Comparison of ENCODE assay signal across 7 cellular contexts in genomic region chr7:45797264-45797663, GRCh38.
DNase-seq lines count a peak whose midpoint lies in the region; FAIRE-seq and TF ChIP-seq lines count a peak whose summit lies in the region.
"Not testable (repeated sequence)": the region's sequence is repeated elsewhere in the genome, so short reads cannot be mapped to it uniquely, and the experiment has no call there.

No MANE protein-coding gene starts in this region.

- not testable (repeated sequence) for H3K27me3 ChIP-seq in MG63; SK-N-SH (ENCODE audit: insufficient read depth); mesenchymal stem cell (ENCODE audit: control insufficient read depth in 1 of 2, insufficient read depth in 1 of 2, low read length in 2 of 2)

- not testable (repeated sequence) for H3K4ac ChIP-seq in mesenchymal stem cell (ENCODE audit: low read depth in 1 of 2, low read length in 2 of 2)

- not testable (repeated sequence) for H3F3A ChIP-seq in SK-N-SH (replicated peaks; ENCODE audit: insufficient read depth)

- TF ChIP-seq POLR2A in H54 (IDR thresholded peaks at IDR 0.05; ENCODE audit: low read depth, low read length): not testable (repeated sequence)

- not testable (repeated sequence) for TF ChIP-seq CTCF in AG09319 (IDR thresholded peaks at IDR 0.05; ENCODE audit: low read depth, low read length); SK-N-SH (IDR thresholded peaks at IDR 0.05); MCF 10A (IDR thresholded peaks at IDR 0.05; ENCODE audit: unreplicated experiment); fibroblast of mammary gland (conservative IDR thresholded peaks at IDR 0.05; ENCODE audit: control insufficient read depth, insufficient read depth, low read depth, low read length)

- not testable (repeated sequence) for TF ChIP-seq EP300 in SK-N-SH (IDR thresholded peaks at IDR 0.05; ENCODE audit: borderline replicate concordance in 1 of 2, low read depth in 1 of 2, low read length in 1 of 2)

- not testable (repeated sequence) for H3K4me3 Mint-ChIP-seq in MCF 10A (ENCODE audit: unreplicated experiment)

- not testable (repeated sequence) for H3K4me3 ChIP-seq in MG63; SK-N-SH (ENCODE audit: low read depth in 2 of 2, low read length in 1 of 2); fibroblast of mammary gland (ENCODE audit: control insufficient read depth, low read depth, low read length); mesenchymal stem cell (ENCODE audit: insufficient read depth in 1 of 2, low read depth in 1 of 2, low read length in 2 of 2)

- not testable (repeated sequence) for H3K14ac ChIP-seq in mesenchymal stem cell (ENCODE audit: low read length in 2 of 2)

- not testable (repeated sequence) for H3K36me3 Mint-ChIP-seq in MCF 10A (ENCODE audit: insufficient read depth, unreplicated experiment)

- H3K18ac ChIP-seq in mesenchymal stem cell (ENCODE audit: low read depth in 1 of 2, low read length in 2 of 2): not testable (repeated sequence)

- H3K23ac ChIP-seq in mesenchymal stem cell (ENCODE audit: low read length in 2 of 2): not testable (repeated sequence)

- CTCF ChIA-PET in SK-N-SH (lab: Yijun Ruan, JAX); MCF 10A (lab: Yijun Ruan, JAX): not testable (repeated sequence)

- H2AK5ac ChIP-seq in mesenchymal stem cell (ENCODE audit: low read length, severe bottlenecking): not testable (repeated sequence)

- not testable (repeated sequence) for H3K79me1 ChIP-seq in mesenchymal stem cell (replicated peaks; ENCODE audit: low read length, poor library complexity, severe bottlenecking)

- POLR2A ChIA-PET in SK-N-SH (lab: Yijun Ruan, JAX); MCF 10A (lab: Yijun Ruan, JAX): not testable (repeated sequence)

- WGBS in SK-N-SH (ENCODE audit: low lambda C conversion rate): 100% methylated on average over 1 of the region's 4 CpGs
- 73% methylated on average over 1 of the region's 4 CpGs for WGBS in mesenchymal stem cell

- not testable (repeated sequence) for H3K9ac ChIP-seq in SK-N-SH; mesenchymal stem cell (ENCODE audit: low read length)

- not testable (repeated sequence) for H3K27ac Mint-ChIP-seq in MCF 10A (ENCODE audit: low read depth, unreplicated experiment)

- H2BK120ac ChIP-seq in mesenchymal stem cell (ENCODE audit: low read depth, low read length): not testable (repeated sequence)

- H3K9me2 ChIP-seq in SK-N-SH: not testable (repeated sequence)

- H3K4me1 ChIP-seq in SK-N-SH (ENCODE audit: control insufficient read depth in 1 of 2, insufficient read depth in 2 of 2, low read depth in 1 of 2, low read length in 1 of 2); mesenchymal stem cell (ENCODE audit: control insufficient read depth, insufficient read depth, low read depth, low read length): not testable (repeated sequence)

- not testable (repeated sequence) for H2BK5ac ChIP-seq in mesenchymal stem cell (ENCODE audit: low read depth, low read length, poor library complexity, severe bottlenecking)

- not testable (repeated sequence) for H3K4me2 ChIP-seq in SK-N-SH; mesenchymal stem cell (ENCODE audit: low read length, poor library complexity, severe bottlenecking)

- H4K91ac ChIP-seq in mesenchymal stem cell (ENCODE audit: low read length): not testable (repeated sequence)

- H2AFZ ChIP-seq in SK-N-SH (ENCODE audit: low read depth); mesenchymal stem cell (ENCODE audit: low read depth, low read length): not testable (repeated sequence)

- H4K20me1 ChIP-seq in SK-N-SH (ENCODE audit: insufficient read depth): not testable (repeated sequence)

- H3K27ac ChIP-seq in SK-N-SH (ENCODE audit: low read depth in 2 of 2, low read length in 1 of 2); mesenchymal stem cell (ENCODE audit: low read length, poor library complexity, severe bottlenecking): not testable (repeated sequence)

- H4K8ac ChIP-seq in mesenchymal stem cell (ENCODE audit: low read length): not testable (repeated sequence)

- not testable (repeated sequence) for TF ChIP-seq RAD21 in SK-N-SH (IDR thresholded peaks at IDR 0.05; ENCODE audit: low read length)

- not testable (repeated sequence) for BruUV-seq in MCF 10A (replicated peaks; lab: Mats Ljungman, UMichigan)

- H3K36me3 ChIP-seq in MG63; SK-N-SH (replicated peaks in 1 of 2; ENCODE audit: control insufficient read depth in 1 of 2, insufficient read depth in 2 of 2, low read length in 1 of 2); mesenchymal stem cell (ENCODE audit: control insufficient read depth in 1 of 2, insufficient read depth in 2 of 2, low read depth in 1 of 2, low read length in 2 of 2): not testable (repeated sequence)

- not testable (repeated sequence) for H3K4me1 Mint-ChIP-seq in MCF 10A (ENCODE audit: insufficient read depth, unreplicated experiment)

- intact Hi-C loops in MCF 10A (cut with micrococcal nuclease): not testable (repeated sequence)

- H3K79me2 ChIP-seq in SK-N-SH (ENCODE audit: insufficient read depth): not testable (repeated sequence)

- FAIRE-seq in H54 (lab: Jason Lieb, UNC): not testable (repeated sequence)

- H2BK12ac ChIP-seq in mesenchymal stem cell (ENCODE audit: low read length in 2 of 2): not testable (repeated sequence)

- not testable (repeated sequence) for H3K9me3 Mint-ChIP-seq in MCF 10A (ENCODE audit: unreplicated experiment)

- H3K9me3 ChIP-seq in MG63; SK-N-SH; mesenchymal stem cell (ENCODE audit: control insufficient read depth, low read length): not testable (repeated sequence)

- not testable (repeated sequence) for H2BK15ac ChIP-seq in mesenchymal stem cell (ENCODE audit: low read depth, poor library complexity, severe bottlenecking)

- not testable (repeated sequence) for H3K27me3 Mint-ChIP-seq in MCF 10A (ENCODE audit: insufficient read depth, unreplicated experiment)

- peak; percentile 18 for DNase-seq in AG09319 (ENCODE audit: extremely low read depth, low read depth)
- peak; percentile 37 for DNase-seq in H54 (ENCODE audit: insufficient read length, low spot score)
- DNase-seq in MG63: peak; percentile 21
- not testable (repeated sequence) for DNase-seq in SK-N-SH
- DNase-seq in MCF 10A (ENCODE audit: unreplicated experiment): peak; percentile 42
- DNase-seq in fibroblast of mammary gland (ENCODE audit: low read depth): peak; percentile 93
- peak; percentile 81 for DNase-seq in mesenchymal stem cell

TF ChIP-seq in SK-N-SH, 30 proteins besides CTCF, POLR2A, EP300 and RAD21:
- TF ChIP-seq FOSL2 (IDR thresholded peaks at IDR 0.05; ENCODE audit: borderline replicate concordance, low read depth): peak; percentile 34; the same call in 1 of the 2 replicates
